Comparison of ENCODE assay signal across 8 cellular contexts in genomic region chr1:203796223-203796747, GRCh38. TPM values are rescaled to one million over a fixed set of nuclear protein-coding genes. Genes with fewer than 3 reads are reported as not detected.
DNase-seq lines count a peak whose midpoint lies in the region; ATAC-seq and TF ChIP-seq lines count a peak whose summit lies in the region.

No MANE protein-coding gene starts in this region.

- H3K9me3 ChIP-seq in tibial artery, result no peaks in the 10 kb centered on the region

- intact Hi-C loops in tibial artery (cut with DNase I; ENCODE audit: low total_unique reads), result no loop called here

- H3K36me3 ChIP-seq in tibial artery, result no peaks in the 10 kb centered on the region

- peaks cover 9% of the 10 kb centered on the region for H3K27me3 Mint-ChIP-seq in endothelial cell (ENCODE audit: unreplicated experiment)
- no peaks in the 10 kb centered on the region for H3K27me3 Mint-ChIP-seq in naive B cell

- TF ChIP-seq CTCF in HL-60 (IDR thresholded peaks at IDR 0.05; ENCODE audit: insufficient read depth, low read length) (no peak), VCaP (conservative IDR thresholded peaks at IDR 0.05) (no peak), endothelial cell (IDR thresholded peaks at IDR 0.05; ENCODE audit: unreplicated experiment) (no peak), tibial artery (IDR thresholded peaks at IDR 0.05) (no peak)

- DNase-seq in NCI-H2227 (lab: John Stamatoyannopoulos, UW; ENCODE audit: unreplicated experiment), result peak; percentile 66
- no peak for DNase-seq in NCI-H2227 treated with DMSO at 0.1 percent for 48 hours (lab: John Stamatoyannopoulos, UW)
- DNase-seq in HL-60 (ENCODE audit: low read depth in 1 of 2, low spot score in 1 of 2), result peak; percentile 28 to 52
- DNase-seq in endothelial cell (ENCODE audit: low spot score), result peak; percentile 25
- peak; percentile 26 for DNase-seq in naive B cell
- DNase-seq in tibial artery, result peak in 1 of 2 donors; percentile 26
- DNase-seq in ureter (ENCODE audit: low spot score), result no peak

- no peaks in the 10 kb centered on the region for H3K9me3 Mint-ChIP-seq in endothelial cell (ENCODE audit: unreplicated experiment)
- no peaks in the 10 kb centered on the region for H3K9me3 Mint-ChIP-seq in naive B cell

- H3K4me1 Mint-ChIP-seq in endothelial cell (ENCODE audit: unreplicated experiment), result peaks cover 37% of the 10 kb centered on the region
- peaks cover 25 to 50% (median 29%) of the 10 kb centered on the region in 3 donors for H3K4me1 Mint-ChIP-seq in naive B cell

- H3K4me3 ChIP-seq in HL-60 (replicated peaks; ENCODE audit: insufficient read depth, low read length) (peak overlapping the region; percentile 72), tibial artery (peak overlapping the region; percentile 88 to 91)

- no peaks in the 10 kb centered on the region for H3K27me3 ChIP-seq in HL-60 (ENCODE audit: insufficient read depth, poor library complexity, severe bottlenecking)
- H3K27me3 ChIP-seq in tibial artery, result no peaks in the 10 kb centered on the region

- no peak for ATAC-seq in naive B cell (ENCODE audit: low read depth in 2 of 2)

- peaks cover 9 to 54% (median 26%) of the 10 kb centered on the region in 4 donors for H3K4me1 ChIP-seq in tibial artery

- peak overlapping the region; percentile 93 for H3K27ac ChIP-seq in HL-60 (replicated peaks)
- H3K27ac ChIP-seq in VCaP, result peak overlapping the region; percentile 93
- peak overlapping the region; percentile 98 to 99 for H3K27ac ChIP-seq in tibial artery

- H3K4me3 Mint-ChIP-seq in endothelial cell (ENCODE audit: unreplicated experiment), result peak overlapping the region; percentile 100
- peak overlapping the region; percentile 91 to 99 (median 96) for H3K4me3 Mint-ChIP-seq in naive B cell

- H3K36me3 Mint-ChIP-seq in endothelial cell (ENCODE audit: low read depth, unreplicated experiment) (peaks cover 25% of the 10 kb centered on the region), naive B cell (peaks cover 0 to 18% of the 10 kb centered on the region in 2 donors)

- peak overlapping the region; percentile 100 for H3K27ac Mint-ChIP-seq in endothelial cell (ENCODE audit: unreplicated experiment)
- H3K27ac Mint-ChIP-seq in naive B cell, result peak overlapping the region; percentile 91 to 99 (median 96)

RNA-seq across cellular contexts. Expression of gene ZBED6, which starts 0.9 kb away (rescaled TPM):
- total RNA-seq in endothelial cell (ENCODE audit: unreplicated experiment) (30.3 TPM), ureter (34.3 TPM)
- 1 to 10 TPM in 2 of 6 donors, under 1 TPM in 3, not detected in 1; 0.54 to 1.4 (median 0.70) TPM for polyA plus RNA-seq in naive B cell (ENCODE audit: low read depth in 6 of 6)

RNA-seq across cellular contexts. Expression of gene ZC3H11A, which starts 0.9 kb away (rescaled TPM):
- total RNA-seq in endothelial cell (ENCODE audit: unreplicated experiment) (85.9 TPM), ureter (71.8 TPM)
- 10 to 100 TPM; 39.1 to 61.9 (median 47.4) TPM for polyA plus RNA-seq in naive B cell (ENCODE audit: low read depth in 6 of 6)

RNA-seq across cellular contexts. Expression of gene LAX1, which starts 31.3 kb away (rescaled TPM):
- total RNA-seq in endothelial cell (ENCODE audit: unreplicated experiment) (not detected), ureter (2.2 TPM)
- 1 to 10 TPM in 5 of 6 donors, not detected in 1; 3.8 to 9.3 (median 6.3) TPM for polyA plus RNA-seq in naive B cell (ENCODE audit: low read depth in 6 of 6)

Comparison
In these comparisons a context has a peak if more than half of its experiments do, and no peak if none do; other contexts are left out.
1. DNase-seq: peak in NCI-H2227 (single experiment), HL-60 (2 of 2), endothelial cell (single experiment) and naive B cell (single experiment); none in NCI-H2227 treated with DMSO at 0.1 percent for 48 hours (single experiment) and ureter (single experiment).
2. Peak in every context shown above with its lines, with median percentiles within 50 percentile points of each other: H3K27ac ChIP-seq.